In the genomic region with DNA sequence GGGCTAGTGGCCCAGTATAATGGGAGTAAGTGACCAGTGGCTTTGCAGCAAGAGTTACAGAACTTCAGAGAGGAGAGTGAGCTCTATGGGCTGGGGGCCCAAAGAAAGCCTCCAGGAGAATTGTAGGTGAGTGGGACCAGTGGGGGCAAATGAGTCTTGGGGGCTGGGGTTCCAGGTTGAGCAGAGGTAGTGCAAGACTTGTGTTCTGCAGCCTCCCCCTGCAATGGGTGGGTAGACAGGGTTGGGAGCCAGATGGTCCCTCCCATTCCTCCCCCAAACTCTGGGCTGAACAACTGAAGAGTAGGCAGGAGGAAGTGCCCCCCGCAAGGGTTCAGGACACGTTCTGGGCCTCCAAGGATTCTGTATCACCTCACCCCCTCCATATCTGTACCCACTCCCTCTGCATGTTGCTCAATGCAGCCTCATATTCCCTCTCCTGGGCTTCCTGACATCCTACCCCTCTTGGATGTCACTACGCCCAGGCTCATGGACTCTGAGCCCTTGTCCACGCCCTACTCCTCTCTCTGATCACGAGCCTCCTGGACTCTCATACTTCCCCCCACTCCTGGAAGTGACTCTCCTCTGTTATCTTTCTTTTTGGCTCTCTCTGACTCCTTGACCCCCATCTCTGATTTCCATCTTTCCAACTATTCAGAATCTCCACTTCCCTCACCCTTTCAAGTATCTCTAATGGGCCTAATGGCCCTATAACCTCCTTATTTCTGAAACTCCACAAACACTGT, we compare ENCODE assay signal across 1 cellular context.
TF ChIP-seq lines count a peak whose summit lies in the region.

No MANE protein-coding gene starts in this region.

TF ChIP-seq in HepG2, 621 proteins besides CTCF, POLR2A, EP300 and RAD21 (continued from another document and continues in another):
- TF ChIP-seq ZFY (CRISPR knock-in tag; IDR thresholded peaks at IDR 0.05): no peak
- TF ChIP-seq ZNF20 (CRISPR knock-in tag; IDR thresholded peaks at IDR 0.05): no peak
- TF ChIP-seq, protein P1, sequence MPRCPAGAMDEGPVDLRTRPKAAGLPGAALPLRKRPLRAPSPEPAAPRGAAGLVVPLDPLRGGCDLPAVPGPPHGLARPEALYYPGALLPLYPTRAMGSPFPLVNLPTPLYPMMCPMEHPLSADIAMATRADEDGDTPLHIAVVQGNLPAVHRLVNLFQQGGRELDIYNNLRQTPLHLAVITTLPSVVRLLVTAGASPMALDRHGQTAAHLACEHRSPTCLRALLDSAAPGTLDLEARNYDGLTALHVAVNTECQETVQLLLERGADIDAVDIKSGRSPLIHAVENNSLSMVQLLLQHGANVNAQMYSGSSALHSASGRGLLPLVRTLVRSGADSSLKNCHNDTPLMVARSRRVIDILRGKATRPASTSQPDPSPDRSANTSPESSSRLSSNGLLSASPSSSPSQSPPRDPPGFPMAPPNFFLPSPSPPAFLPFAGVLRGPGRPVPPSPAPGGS (CRISPR knock-in tag; IDR thresholded peaks at IDR 0.05): no peak
- peak; percentile 57 for TF ChIP-seq HOXA5 (CRISPR knock-in tag; IDR thresholded peaks at IDR 0.05)
- no peak for TF ChIP-seq JDP2 (CRISPR knock-in tag; IDR thresholded peaks at IDR 0.05; ENCODE audit: borderline replicate concordance)
- no peak for TF ChIP-seq ZNF44 (CRISPR knock-in tag; IDR thresholded peaks at IDR 0.05)
- peak; percentile 48 for TF ChIP-seq PHF5A (CRISPR knock-in tag; IDR thresholded peaks at IDR 0.05; ENCODE audit: low read depth, unreplicated experiment)
- no peak for TF ChIP-seq ZFP1 (CRISPR knock-in tag; IDR thresholded peaks at IDR 0.05)
- peak; percentile 75 for TF ChIP-seq FOXA3 (CRISPR knock-in tag; IDR thresholded peaks at IDR 0.05)
- no peak for TF ChIP-seq BORCS8-MEF2B (CRISPR knock-in tag; IDR thresholded peaks at IDR 0.05)
- no peak for TF ChIP-seq ZNF781 (CRISPR knock-in tag; IDR thresholded peaks at IDR 0.05; ENCODE audit: borderline replicate concordance, not compliant biosample characterization)
- TF ChIP-seq BRD4 (CRISPR knock-in tag; IDR thresholded peaks at IDR 0.05): no peak
- no peak for TF ChIP-seq PAX8 (CRISPR knock-in tag; IDR thresholded peaks at IDR 0.05; ENCODE audit: borderline replicate concordance)
- TF ChIP-seq ZNF607 (CRISPR knock-in tag; IDR thresholded peaks at IDR 0.05; ENCODE audit: borderline replicate concordance): peak; percentile 70; the same call in 1 of the 2 replicates
- TF ChIP-seq MED13 (CRISPR knock-in tag; IDR thresholded peaks at IDR 0.05): no peak
- TF ChIP-seq, protein P2, sequence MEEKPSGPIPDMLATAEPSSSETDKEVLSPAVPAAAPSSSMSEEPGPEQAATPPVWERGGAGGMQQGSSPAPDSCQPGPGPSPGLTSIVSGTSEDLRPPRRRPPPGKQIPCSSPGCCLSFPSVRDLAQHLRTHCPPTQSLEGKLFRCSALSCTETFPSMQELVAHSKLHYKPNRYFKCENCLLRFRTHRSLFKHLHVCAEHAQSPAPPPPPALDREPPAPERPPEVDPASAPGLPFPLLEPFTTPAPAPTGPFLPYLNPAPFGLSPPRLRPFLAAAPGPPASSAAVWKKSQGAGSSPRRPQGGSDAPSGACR (CRISPR knock-in tag; IDR thresholded peaks at IDR 0.05): peak; percentile 22; the same call in 1 of the 2 replicates
- peak; percentile 65; the same call in 1 of the 2 replicates for TF ChIP-seq SOX5 (CRISPR knock-in tag; IDR thresholded peaks at IDR 0.05; ENCODE audit: borderline replicate concordance)
- TF ChIP-seq ZNF768 (CRISPR knock-in tag; IDR thresholded peaks at IDR 0.05): no peak
- TF ChIP-seq GFI1 (CRISPR knock-in tag; IDR thresholded peaks at IDR 0.05; ENCODE audit: borderline replicate concordance): peak; percentile 38; the same call in 1 of the 2 replicates
- TF ChIP-seq RAD51 (IDR thresholded peaks at IDR 0.05; ENCODE audit: borderline replicate concordance): no peak
- TF ChIP-seq, protein P3, sequence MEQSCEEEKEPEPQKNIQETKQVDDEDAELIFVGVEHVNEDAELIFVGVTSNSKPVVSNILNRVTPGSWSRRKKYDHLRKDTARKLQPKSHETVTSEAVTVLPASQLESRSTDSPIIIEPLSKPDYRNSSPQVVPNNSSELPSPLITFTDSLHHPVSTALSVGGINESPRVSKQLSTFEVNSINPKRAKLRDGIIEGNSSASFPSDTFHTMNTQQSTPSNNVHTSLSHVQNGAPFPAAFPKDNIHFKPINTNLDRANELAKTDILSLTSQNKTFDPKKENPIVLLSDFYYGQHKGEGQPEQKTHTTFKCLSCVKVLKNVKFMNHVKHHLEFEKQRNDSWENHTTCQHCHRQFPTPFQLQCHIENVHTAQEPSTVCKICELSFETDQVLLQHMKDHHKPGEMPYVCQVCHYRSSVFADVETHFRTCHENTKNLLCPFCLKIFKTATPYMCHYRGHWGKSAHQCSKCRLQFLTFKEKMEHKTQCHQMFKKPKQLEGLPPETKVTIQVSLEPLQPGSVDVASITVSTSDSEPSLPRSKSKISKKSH (CRISPR knock-in tag; IDR thresholded peaks at IDR 0.05; ENCODE audit: borderline replicate concordance): peak; percentile 42; the same call in 1 of the 2 replicates
- TF ChIP-seq, protein P4, sequence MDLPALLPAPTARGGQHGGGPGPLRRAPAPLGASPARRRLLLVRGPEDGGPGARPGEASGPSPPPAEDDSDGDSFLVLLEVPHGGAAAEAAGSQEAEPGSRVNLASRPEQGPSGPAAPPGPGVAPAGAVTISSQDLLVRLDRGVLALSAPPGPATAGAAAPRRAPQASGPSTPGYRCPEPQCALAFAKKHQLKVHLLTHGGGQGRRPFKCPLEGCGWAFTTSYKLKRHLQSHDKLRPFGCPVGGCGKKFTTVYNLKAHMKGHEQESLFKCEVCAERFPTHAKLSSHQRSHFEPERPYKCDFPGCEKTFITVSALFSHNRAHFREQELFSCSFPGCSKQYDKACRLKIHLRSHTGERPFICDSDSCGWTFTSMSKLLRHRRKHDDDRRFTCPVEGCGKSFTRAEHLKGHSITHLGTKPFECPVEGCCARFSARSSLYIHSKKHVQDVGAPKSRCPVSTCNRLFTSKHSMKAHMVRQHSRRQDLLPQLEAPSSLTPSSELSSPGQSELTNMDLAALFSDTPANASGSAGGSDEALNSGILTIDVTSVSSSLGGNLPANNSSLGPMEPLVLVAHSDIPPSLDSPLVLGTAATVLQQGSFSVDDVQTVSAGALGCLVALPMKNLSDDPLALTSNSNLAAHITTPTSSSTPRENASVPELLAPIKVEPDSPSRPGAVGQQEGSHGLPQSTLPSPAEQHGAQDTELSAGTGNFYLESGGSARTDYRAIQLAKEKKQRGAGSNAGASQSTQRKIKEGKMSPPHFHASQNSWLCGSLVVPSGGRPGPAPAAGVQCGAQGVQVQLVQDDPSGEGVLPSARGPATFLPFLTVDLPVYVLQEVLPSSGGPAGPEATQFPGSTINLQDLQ (CRISPR knock-in tag; IDR thresholded peaks at IDR 0.05): no peak
- no peak for TF ChIP-seq ZNF432 (CRISPR knock-in tag; IDR thresholded peaks at IDR 0.05; ENCODE audit: borderline replicate concordance)
- TF ChIP-seq ELF1 (CRISPR knock-in tag; IDR thresholded peaks at IDR 0.05): peak; percentile 62
- peak; percentile 31; the same call in 1 of the 2 replicates for TF ChIP-seq TGIF2 (CRISPR knock-in tag; IDR thresholded peaks at IDR 0.05)
- TF ChIP-seq HNF4G (IDR thresholded peaks at IDR 0.05; ENCODE audit: borderline replicate concordance, low read depth, low read length): peak; percentile 85
- TF ChIP-seq HNF4G (CRISPR knock-in tag; IDR thresholded peaks at IDR 0.05; ENCODE audit: borderline replicate concordance, low read depth): peak; percentile 83; the same call in 1 of the 2 replicates
- no peak for TF ChIP-seq PHB2 (IDR thresholded peaks at IDR 0.05; ENCODE audit: partially characterized antibody)
- TF ChIP-seq U2AF2 (IDR thresholded peaks at IDR 0.05; ENCODE audit: low read depth, low read length): no peak
- no peak for TF ChIP-seq ATF7 (IDR thresholded peaks at IDR 0.05)
- no peak for TF ChIP-seq ATF7 (CRISPR knock-in tag; IDR thresholded peaks at IDR 0.05)
- TF ChIP-seq IRX3 (CRISPR knock-in tag; IDR thresholded peaks at IDR 0.05; ENCODE audit: borderline replicate concordance, low read depth): no peak
- TF ChIP-seq MATR3 (CRISPR knock-in tag; IDR thresholded peaks at IDR 0.05): no peak
- TF ChIP-seq TEAD3 (CRISPR knock-in tag; optimal IDR thresholded peaks at IDR 0.05; ENCODE audit: borderline replicate concordance): peak; percentile 85
- TF ChIP-seq, protein P5, sequence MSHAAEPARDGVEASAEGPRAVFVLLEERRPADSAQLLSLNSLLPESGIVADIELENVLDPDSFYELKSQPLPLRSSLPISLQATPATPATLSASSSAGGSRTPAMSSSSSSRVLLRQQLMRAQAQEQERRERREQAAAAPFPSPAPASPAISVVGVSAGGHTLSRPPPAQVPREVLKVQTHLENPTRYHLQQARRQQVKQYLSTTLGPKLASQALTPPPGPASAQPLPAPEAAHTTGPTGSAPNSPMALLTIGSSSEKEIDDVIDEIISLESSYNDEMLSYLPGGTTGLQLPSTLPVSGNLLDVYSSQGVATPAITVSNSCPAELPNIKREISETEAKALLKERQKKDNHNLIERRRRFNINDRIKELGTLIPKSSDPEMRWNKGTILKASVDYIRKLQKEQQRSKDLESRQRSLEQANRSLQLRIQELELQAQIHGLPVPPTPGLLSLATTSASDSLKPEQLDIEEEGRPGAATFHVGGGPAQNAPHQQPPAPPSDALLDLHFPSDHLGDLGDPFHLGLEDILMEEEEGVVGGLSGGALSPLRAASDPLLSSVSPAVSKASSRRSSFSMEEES (CRISPR knock-in tag; IDR thresholded peaks at IDR 0.05): peak; percentile 98
- TF ChIP-seq NCOR1 (IDR thresholded peaks at IDR 0.05; ENCODE audit: borderline replicate concordance, low read length): peak; percentile 81
- TF ChIP-seq, protein P6, sequence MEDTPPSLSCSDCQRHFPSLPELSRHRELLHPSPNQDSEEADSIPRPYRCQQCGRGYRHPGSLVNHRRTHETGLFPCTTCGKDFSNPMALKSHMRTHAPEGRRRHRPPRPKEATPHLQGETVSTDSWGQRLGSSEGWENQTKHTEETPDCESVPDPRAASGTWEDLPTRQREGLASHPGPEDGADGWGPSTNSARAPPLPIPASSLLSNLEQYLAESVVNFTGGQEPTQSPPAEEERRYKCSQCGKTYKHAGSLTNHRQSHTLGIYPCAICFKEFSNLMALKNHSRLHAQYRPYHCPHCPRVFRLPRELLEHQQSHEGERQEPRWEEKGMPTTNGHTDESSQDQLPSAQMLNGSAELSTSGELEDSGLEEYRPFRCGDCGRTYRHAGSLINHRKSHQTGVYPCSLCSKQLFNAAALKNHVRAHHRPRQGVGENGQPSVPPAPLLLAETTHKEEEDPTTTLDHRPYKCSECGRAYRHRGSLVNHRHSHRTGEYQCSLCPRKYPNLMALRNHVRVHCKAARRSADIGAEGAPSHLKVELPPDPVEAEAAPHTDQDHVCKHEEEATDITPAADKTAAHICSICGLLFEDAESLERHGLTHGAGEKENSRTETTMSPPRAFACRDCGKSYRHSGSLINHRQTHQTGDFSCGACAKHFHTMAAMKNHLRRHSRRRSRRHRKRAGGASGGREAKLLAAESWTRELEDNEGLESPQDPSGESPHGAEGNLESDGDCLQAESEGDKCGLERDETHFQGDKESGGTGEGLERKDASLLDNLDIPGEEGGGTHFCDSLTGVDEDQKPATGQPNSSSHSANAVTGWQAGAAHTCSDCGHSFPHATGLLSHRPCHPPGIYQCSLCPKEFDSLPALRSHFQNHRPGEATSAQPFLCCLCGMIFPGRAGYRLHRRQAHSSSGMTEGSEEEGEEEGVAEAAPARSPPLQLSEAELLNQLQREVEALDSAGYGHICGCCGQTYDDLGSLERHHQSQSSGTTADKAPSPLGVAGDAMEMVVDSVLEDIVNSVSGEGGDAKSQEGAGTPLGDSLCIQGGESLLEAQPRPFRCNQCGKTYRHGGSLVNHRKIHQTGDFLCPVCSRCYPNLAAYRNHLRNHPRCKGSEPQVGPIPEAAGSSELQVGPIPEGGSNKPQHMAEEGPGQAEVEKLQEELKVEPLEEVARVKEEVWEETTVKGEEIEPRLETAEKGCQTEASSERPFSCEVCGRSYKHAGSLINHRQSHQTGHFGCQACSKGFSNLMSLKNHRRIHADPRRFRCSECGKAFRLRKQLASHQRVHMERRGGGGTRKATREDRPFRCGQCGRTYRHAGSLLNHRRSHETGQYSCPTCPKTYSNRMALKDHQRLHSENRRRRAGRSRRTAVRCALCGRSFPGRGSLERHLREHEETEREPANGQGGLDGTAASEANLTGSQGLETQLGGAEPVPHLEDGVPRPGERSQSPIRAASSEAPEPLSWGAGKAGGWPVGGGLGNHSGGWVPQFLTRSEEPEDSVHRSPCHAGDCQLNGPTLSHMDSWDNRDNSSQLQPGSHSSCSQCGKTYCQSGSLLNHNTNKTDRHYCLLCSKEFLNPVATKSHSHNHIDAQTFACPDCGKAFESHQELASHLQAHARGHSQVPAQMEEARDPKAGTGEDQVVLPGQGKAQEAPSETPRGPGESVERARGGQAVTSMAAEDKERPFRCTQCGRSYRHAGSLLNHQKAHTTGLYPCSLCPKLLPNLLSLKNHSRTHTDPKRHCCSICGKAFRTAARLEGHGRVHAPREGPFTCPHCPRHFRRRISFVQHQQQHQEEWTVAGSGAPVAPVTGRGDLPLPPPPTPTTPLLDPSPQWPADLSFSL (CRISPR knock-in tag; IDR thresholded peaks at IDR 0.05): no peak
- TF ChIP-seq CHD2 (IDR thresholded peaks at IDR 0.05; ENCODE audit: low read depth, low read length): no peak
- TF ChIP-seq, protein P7, sequence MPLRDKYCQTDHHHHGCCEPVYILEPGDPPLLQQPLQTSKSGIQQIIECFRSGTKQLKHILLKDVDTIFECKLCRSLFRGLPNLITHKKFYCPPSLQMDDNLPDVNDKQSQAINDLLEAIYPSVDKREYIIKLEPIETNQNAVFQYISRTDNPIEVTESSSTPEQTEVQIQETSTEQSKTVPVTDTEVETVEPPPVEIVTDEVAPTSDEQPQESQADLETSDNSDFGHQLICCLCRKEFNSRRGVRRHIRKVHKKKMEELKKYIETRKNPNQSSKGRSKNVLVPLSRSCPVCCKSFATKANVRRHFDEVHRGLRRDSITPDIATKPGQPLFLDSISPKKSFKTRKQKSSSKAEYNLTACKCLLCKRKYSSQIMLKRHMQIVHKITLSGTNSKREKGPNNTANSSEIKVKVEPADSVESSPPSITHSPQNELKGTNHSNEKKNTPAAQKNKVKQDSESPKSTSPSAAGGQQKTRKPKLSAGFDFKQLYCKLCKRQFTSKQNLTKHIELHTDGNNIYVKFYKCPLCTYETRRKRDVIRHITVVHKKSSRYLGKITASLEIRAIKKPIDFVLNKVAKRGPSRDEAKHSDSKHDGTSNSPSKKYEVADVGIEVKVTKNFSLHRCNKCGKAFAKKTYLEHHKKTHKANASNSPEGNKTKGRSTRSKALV (CRISPR knock-in tag; IDR thresholded peaks at IDR 0.05): no peak
- TF ChIP-seq ZSCAN20 (CRISPR knock-in tag; IDR thresholded peaks at IDR 0.05; ENCODE audit: borderline replicate concordance): no peak
- no peak for TF ChIP-seq ZSCAN12 (CRISPR knock-in tag; IDR thresholded peaks at IDR 0.05)
- no peak for TF ChIP-seq RFXAP (CRISPR knock-in tag; IDR thresholded peaks at IDR 0.05; ENCODE audit: borderline replicate concordance)
- no peak for TF ChIP-seq NONO (IDR thresholded peaks at IDR 0.05)
- TF ChIP-seq NONO (CRISPR knock-in tag; conservative IDR thresholded peaks at IDR 0.05): no peak
- peak; percentile 33; the same call in 1 of the 2 replicates for TF ChIP-seq ZNF350 (CRISPR knock-in tag; IDR thresholded peaks at IDR 0.05; ENCODE audit: borderline replicate concordance, low read depth)
- TF ChIP-seq CBX2 (IDR thresholded peaks at IDR 0.05; ENCODE audit: low read depth, low read length): no peak
- no peak for TF ChIP-seq CBX2 (CRISPR knock-in tag; IDR thresholded peaks at IDR 0.05; ENCODE audit: low read depth)
- 0 out of 2 replicates have a peak, but pooled peaks have one; percentile 31 for TF ChIP-seq DMAP1 (CRISPR knock-in tag; IDR thresholded peaks at IDR 0.05)
- 0 out of 2 replicates have a peak, but pooled peaks have one; percentile 41 for TF ChIP-seq KLF9 (CRISPR knock-in tag; IDR thresholded peaks at IDR 0.05; ENCODE audit: low read depth)
